ENCODE assay signal across 8 cellular contexts in the genomic region with DNA sequence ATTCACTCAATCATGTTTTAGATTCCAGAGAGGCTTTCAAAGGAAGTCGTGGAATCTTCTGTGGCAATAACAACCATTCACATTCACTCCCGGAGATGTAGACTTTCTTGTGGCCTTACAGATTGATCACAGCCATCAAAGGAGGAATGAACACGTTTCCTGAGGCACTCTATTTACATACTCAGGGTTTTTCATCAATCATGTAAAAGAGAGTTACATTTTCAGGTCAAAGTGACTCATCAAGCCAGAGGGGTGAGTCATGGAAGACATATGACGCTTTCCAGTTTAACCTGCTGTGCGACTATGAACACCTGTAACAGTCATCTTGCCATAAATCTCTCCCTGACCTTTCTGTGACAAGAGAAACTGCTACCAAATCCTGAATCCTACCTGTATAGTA. TPM values are rescaled to one million over a fixed set of nuclear protein-coding genes. Genes with fewer than 3 reads are reported as not detected.
A peak's percentile ranks its signal among the peaks of the same experiment; 100 is the strongest.
DNase-seq lines count a peak whose midpoint lies in the region; ATAC-seq lines count a peak whose summit lies in the region.

No MANE protein-coding gene starts in this region.

- ATAC-seq in GM21723 (IDR thresholded peaks at IDR 0.05; ENCODE audit: unreplicated experiment) (peak; percentile 69), HG03097 (IDR thresholded peaks at IDR 0.05; ENCODE audit: low FRiP score, unreplicated experiment) (no peak), GM21576 (IDR thresholded peaks at IDR 0.05; ENCODE audit: unreplicated experiment) (no peak)

- DNase-seq in Caki2 (ENCODE audit: low read depth) (peak; percentile 70), NCI-H1417 treated with DMSO at 0.1 percent for 48 hours (lab: John Stamatoyannopoulos, UW) (peak; percentile 66), putamen (ENCODE audit: low spot score) (peak; percentile 45), COR-L47 (lab: John Stamatoyannopoulos, UW) (no peak)
- peak; percentile 16 for DNase-seq in activated naive CD8-positive, alpha-beta T cell treated with anti-CD3 and anti-CD28 coated beads, Interleukin-2, amount 50 U/mL, for 16 hours (ENCODE audit: low read depth, low spot score)

- in situ Hi-C loops in Caki2 (cut with HindIII; ENCODE audit: low pct_unique_long_range_greater_than_20kb, low sequenced_read_pairs) = no loop called here

RNA-seq across cellular contexts. Expression of a gene that starts 39.3 kb away (rescaled TPM):
- 103 and 140 TPM in 2 replicates for total RNA-seq in Caki2 (2014; rRNA removed; shearing (Covaris generic); ENCODE audit: low replicate concordance)
